ENCODE assay signal across 17 cellular contexts in genomic region chr19:2808129-2808941, GRCh38. TPM values are rescaled to one million over a fixed set of nuclear protein-coding genes. Genes with fewer than 3 reads are reported as not detected.
DNase-seq lines count a peak whose midpoint lies in the region; ATAC-seq, FAIRE-seq and TF ChIP-seq lines count a peak whose summit lies in the region.
"Had no signal": no experiment of that assay in that cellular context is flagged by ENCODE, and none has a peak within 500 bp of the region (broad histone marks: within the 10 kb centered on the region; RNA-seq: fewer than 3 reads in every experiment).

No MANE protein-coding gene starts in this region.

- no peak overlapping the region for H2AFZ ChIP-seq in GM12878 (ENCODE audit: control insufficient read depth, low read depth, low read length)
- no peak overlapping the region for H2AFZ ChIP-seq in neuronal stem cell (ENCODE audit: low read length)

- H3K27me3 Mint-ChIP-seq in activated CD8-positive, alpha-beta T cell treated with anti-CD3 and anti-CD28 coated beads, Interleukin-2, amount 10 ng/mL, durations not matched to agents 7 days and 5 days (ENCODE audit: low read depth) = no peaks in the 10 kb centered on the region
- no peaks in the 10 kb centered on the region for H3K27me3 Mint-ChIP-seq in activated CD8-positive, alpha-beta T cell treated with anti-CD3 and anti-CD28 coated beads for 36 hours
- H3K27me3 Mint-ChIP-seq: CD4-positive, alpha-beta memory T cell had no signal

- no peak for TF ChIP-seq EP300 in GM12878 (IDR thresholded peaks at IDR 0.05; ENCODE audit: borderline replicate concordance in 1 of 2, control insufficient read depth in 1 of 2, low read depth in 2 of 2, low read length in 2 of 2)

- H3K27me3 ChIP-seq in GM12878 (replicated peaks in 1 of 2; ENCODE audit: control insufficient read depth in 2 of 2, insufficient read depth in 2 of 2, low read length in 1 of 2) (no peaks in the 10 kb centered on the region), neuronal stem cell (ENCODE audit: control insufficient read depth in 3 of 3, insufficient read depth in 3 of 3, low read depth in 1 of 3, low read length in 3 of 3) (no peaks in the 10 kb centered on the region), small intestine (ENCODE audit: control insufficient read depth in 2 of 2, insufficient read depth in 2 of 2, low read length in 2 of 2) (no peaks in the 10 kb centered on the region)

- H4K91ac ChIP-seq in neuronal stem cell (ENCODE audit: low read depth, low read length, poor library complexity) = no peak overlapping the region

- H3K27ac Mint-ChIP-seq in activated CD8-positive, alpha-beta T cell treated with anti-CD3 and anti-CD28 coated beads, Interleukin-2, amount 10 ng/mL, durations not matched to agents 7 days and 5 days = peak overlapping the region; percentile 43
- H3K27ac Mint-ChIP-seq in activated CD8-positive, alpha-beta T cell treated with anti-CD3 and anti-CD28 coated beads for 36 hours = no peak overlapping the region

- H3K4me1 Mint-ChIP-seq in activated CD8-positive, alpha-beta T cell treated with anti-CD3 and anti-CD28 coated beads, Interleukin-2, amount 10 ng/mL, durations not matched to agents 7 days and 5 days (ENCODE audit: low read depth) = no peaks in the 10 kb centered on the region
- H3K4me1 Mint-ChIP-seq in activated CD8-positive, alpha-beta T cell treated with anti-CD3 and anti-CD28 coated beads for 36 hours (ENCODE audit: low read depth) = peaks cover 5% of the 10 kb centered on the region
- H3K4me1 Mint-ChIP-seq: CD4-positive, alpha-beta memory T cell had no signal

- FAIRE-seq in GM12891 (lab: Jason Lieb, UNC) (no peak), GM12878 (lab: Jason Lieb, UNC) (no peak), HTR-8/SVneo (lab: Jason Lieb, UNC) (no peak), small intestine (lab: Jason Lieb, UNC) (no peak)

- no peaks in the 10 kb centered on the region for H3K9me3 ChIP-seq in GM12878 (replicated peaks; ENCODE audit: control insufficient read depth, insufficient read depth, low read length)
- no peaks in the 10 kb centered on the region for H3K9me3 ChIP-seq in neuronal stem cell (replicated peaks in 1 of 2; ENCODE audit: control insufficient read depth in 2 of 2, insufficient read depth in 1 of 2, low read depth in 1 of 2, low read length in 2 of 2)
- no peaks in the 10 kb centered on the region for H3K9me3 ChIP-seq in small intestine (ENCODE audit: control insufficient read depth, low read depth)

- no peak overlapping the region for H3K4me3 Mint-ChIP-seq in activated CD8-positive, alpha-beta T cell treated with anti-CD3 and anti-CD28 coated beads, Interleukin-2, amount 10 ng/mL, durations not matched to agents 7 days and 5 days
- H3K4me3 Mint-ChIP-seq in activated CD8-positive, alpha-beta T cell treated with anti-CD3 and anti-CD28 coated beads for 36 hours = no peak overlapping the region
- H3K4me3 Mint-ChIP-seq: CD4-positive, alpha-beta memory T cell had no signal

- H2BK15ac ChIP-seq in neuronal stem cell (ENCODE audit: low read length) = no peak overlapping the region

- WGBS in GM12878 (ENCODE audit: insufficient coverage, insufficient replicate concordance, low lambda C conversion rate, missing lambda C conversion rate) = 98% methylated on average over 41 of the region's 41 CpGs
- WGBS in neuronal stem cell (ENCODE audit: extremely low coverage in 2 of 2, insufficient read length in 2 of 2, insufficient replicate concordance in 1 of 2), 2 donors = no CpG with 5 or more reads among the region's 41 CpGs
- WGBS in small intestine, 3 donors = 94 to 98% (median 97%) methylated on average over 34 to 41 of the region's 41 CpGs

- POLR2A ChIA-PET in activated CD8-positive, alpha-beta T cell treated with anti-CD3 and anti-CD28 coated beads, Interleukin-2, amount 10 ng/mL, durations not matched to agents 7 days and 5 days (lab: Charles Lee) = no interaction called here
- POLR2A ChIA-PET in activated CD8-positive, alpha-beta T cell treated with anti-CD3 and anti-CD28 coated beads for 36 hours (lab: Charles Lee) = no interaction called here
- POLR2A ChIA-PET in GM12878 (lab: Charles Lee) = no interaction called here

- H3K4me3 ChIP-seq in GM12878 (no peak overlapping the region), neuronal stem cell (ENCODE audit: low read length in 2 of 2) (no peak overlapping the region), small intestine (ENCODE audit: low read depth in 1 of 2, low read length in 2 of 2) (no peak overlapping the region)

- H3K4me1 ChIP-seq in GM12878 (ENCODE audit: control insufficient read depth, insufficient read depth, low read length) (no peaks in the 10 kb centered on the region), neuronal stem cell (ENCODE audit: control insufficient read depth in 2 of 2, insufficient read depth in 1 of 2, low read depth in 1 of 2, low read length in 2 of 2) (no peaks in the 10 kb centered on the region), small intestine (ENCODE audit: control insufficient read depth in 2 of 2, insufficient read depth in 1 of 2, low read depth in 1 of 2, low read length in 1 of 2) (peaks cover 2 to 5% of the 10 kb centered on the region in 2 donors)

- H4K20me1 ChIP-seq in GM12878 (ENCODE audit: control insufficient read depth, insufficient read depth) = no peaks in the 10 kb centered on the region

- no peak overlapping the region for H3K18ac ChIP-seq in neuronal stem cell (ENCODE audit: low read length)

- H2BK5ac ChIP-seq in neuronal stem cell (ENCODE audit: low read length) = peak overlapping the region; percentile 66

- no peak overlapping the region for H3K14ac ChIP-seq in neuronal stem cell (ENCODE audit: low read length)

- H2AK5ac ChIP-seq in neuronal stem cell (ENCODE audit: low read depth, low read length) = no peak overlapping the region

- DNase-seq in activated CD8-positive, alpha-beta T cell treated with anti-CD3 and anti-CD28 coated beads, Interleukin-2, amount 10 ng/mL, durations not matched to agents 7 days and 5 days = no peak
- no peak for DNase-seq in activated CD8-positive, alpha-beta T cell treated with anti-CD3 and anti-CD28 coated beads for 36 hours
- peak; percentile 25 for DNase-seq in GM12891 (ENCODE audit: insufficient read length, low spot score)
- no peak for DNase-seq in GM12878 (ENCODE audit: low read depth, low spot score)
- no peak for DNase-seq in neuronal stem cell (ENCODE audit: low spot score)
- DNase-seq in activated effector memory CD4-positive, alpha-beta T cell treated with anti-CD3 and anti-CD28 coated beads, Interleukin-2, amount 50 U/mL, for 16 hours = no peak
- DNase-seq in HTR-8/SVneo (ENCODE audit: insufficient read length, low spot score) = no peak
- no peak for DNase-seq in small intestine
- DNase-seq: 8988T; CD4-positive, alpha-beta memory T cell; COR-L47; DND-41; GDM1; KG1 had no signal

- no peak for TF ChIP-seq POLR2A in GM12891 (IDR thresholded peaks at IDR 0.05; ENCODE audit: low read depth, low read length)
- 0 out of 2 replicates have a peak, but pooled peaks have one; percentile 29 for TF ChIP-seq POLR2A in GM12878 (IDR thresholded peaks at IDR 0.05; ENCODE audit: low read depth, low read length)

- H3K9me3 Mint-ChIP-seq in activated CD8-positive, alpha-beta T cell treated with anti-CD3 and anti-CD28 coated beads, Interleukin-2, amount 10 ng/mL, durations not matched to agents 7 days and 5 days (ENCODE audit: insufficient read depth) = no peaks in the 10 kb centered on the region
- no peaks in the 10 kb centered on the region for H3K9me3 Mint-ChIP-seq in activated CD8-positive, alpha-beta T cell treated with anti-CD3 and anti-CD28 coated beads for 36 hours
- H3K9me3 Mint-ChIP-seq: CD4-positive, alpha-beta memory T cell had no signal

- intact Hi-C loops in activated CD8-positive, alpha-beta T cell treated with anti-CD3 and anti-CD28 coated beads for 36 hours (cut with micrococcal nuclease) = no loop called here
- intact Hi-C loops in GM12878 (cut with micrococcal nuclease; ENCODE audit: unreplicated experiment) = no loop called here

- H3K79me2 ChIP-seq in GM12878 (ENCODE audit: control insufficient read depth, insufficient read depth, low read length) = no peaks in the 10 kb centered on the region

- RAD21 ChIA-PET in GM12878 (lab: Charles Lee; ENCODE audit: unreplicated experiment) = no interaction called here

- H3K4ac ChIP-seq in neuronal stem cell (ENCODE audit: low read length) = no peak overlapping the region

- no peak overlapping the region for H2BK120ac ChIP-seq in neuronal stem cell (ENCODE audit: low read depth, low read length)

- TF ChIP-seq CTCF in activated CD8-positive, alpha-beta T cell treated with anti-CD3 and anti-CD28 coated beads for 36 hours (IDR thresholded peaks at IDR 0.05) = no peak
- no peak for TF ChIP-seq CTCF in GM12878 (IDR thresholded peaks at IDR 0.05 in 2 of 3, conservative IDR thresholded peaks at IDR 0.05 in 1 of 3; ENCODE audit: control insufficient read depth in 2 of 3, extremely low read depth in 1 of 3, insufficient read depth in 1 of 3, low read depth in 3 of 3, low read length in 3 of 3)

- H3K27ac ChIP-seq in GM12878 (ENCODE audit: control insufficient read depth, insufficient read depth) (no peak overlapping the region), neuronal stem cell (replicated peaks; ENCODE audit: low read length) (no peak overlapping the region), small intestine (ENCODE audit: low read depth in 1 of 2, low read length in 1 of 2) (no peak overlapping the region)
- H3K27ac ChIP-seq: C4-2B had no signal

- no peak overlapping the region for H4K8ac ChIP-seq in neuronal stem cell (ENCODE audit: low read depth, low read length)

- H3K4me2 ChIP-seq in GM12878 (ENCODE audit: control insufficient read depth, insufficient read depth) (no peak overlapping the region), neuronal stem cell (ENCODE audit: insufficient read depth, low read length, poor library complexity, severe bottlenecking) (no peak overlapping the region)

- peaks cover 4% of the 10 kb centered on the region for H3K79me1 ChIP-seq in neuronal stem cell (ENCODE audit: low read depth, low read length)

- CTCF ChIA-PET in activated CD8-positive, alpha-beta T cell treated with anti-CD3 and anti-CD28 coated beads, Interleukin-2, amount 10 ng/mL, durations not matched to agents 7 days and 5 days (lab: Charles Lee) = no interaction called here
- CTCF ChIA-PET in activated CD8-positive, alpha-beta T cell treated with anti-CD3 and anti-CD28 coated beads for 36 hours (lab: Charles Lee) = no interaction called here
- CTCF ChIA-PET in GM12878 (lab: Yijun Ruan, JAX) = no interaction called here

- TF ChIP-seq RAD21 in GM12878 (IDR thresholded peaks at IDR 0.05; ENCODE audit: insufficient read depth, low read depth, low read length) = no peak

- no peak overlapping the region for H2BK12ac ChIP-seq in neuronal stem cell (ENCODE audit: low read length)

- H3K36me3 ChIP-seq in GM12878 (ENCODE audit: control insufficient read depth in 2 of 2, insufficient read depth in 2 of 2, low read length in 1 of 2) (peaks cover 26 to 53% of the 10 kb centered on the region in 2 experiments), neuronal stem cell (replicated peaks in 1 of 2; ENCODE audit: control insufficient read depth in 2 of 2, insufficient read depth in 2 of 2, low read length in 2 of 2) (peaks cover 68 to 96% of the 10 kb centered on the region in 2 donors), small intestine (ENCODE audit: control insufficient read depth in 2 of 2, insufficient read depth in 2 of 2, low read length in 2 of 2) (peaks cover 0 to 12% of the 10 kb centered on the region in 2 donors)

- in situ Hi-C loops in GM12878 (cut with MboI) = no loop called here

- no peak for ATAC-seq in activated CD8-positive, alpha-beta T cell treated with anti-CD3 and anti-CD28 coated beads, Interleukin-2, amount 10 ng/mL, durations not matched to agents 7 days and 5 days
- no peak for ATAC-seq in activated CD8-positive, alpha-beta T cell treated with anti-CD3 and anti-CD28 coated beads for 36 hours
- ATAC-seq in GM12878 = no peak
- ATAC-seq: HCT116 had no signal

- SMC1A ChIA-PET in GM12878 (lab: Charles Lee; ENCODE audit: uncharacterized antibody, unreplicated experiment) = no interaction called here

- no peak overlapping the region for H3K23ac ChIP-seq in neuronal stem cell (ENCODE audit: low read depth, low read length, poor library complexity)

- no TSS peak for BruUV-seq in GM12878 (replicated peaks; lab: Mats Ljungman, UMichigan)

- peaks cover 22% of the 10 kb centered on the region for H3K36me3 Mint-ChIP-seq in activated CD8-positive, alpha-beta T cell treated with anti-CD3 and anti-CD28 coated beads, Interleukin-2, amount 10 ng/mL, durations not matched to agents 7 days and 5 days (ENCODE audit: low read depth)
- peaks cover 13% of the 10 kb centered on the region for H3K36me3 Mint-ChIP-seq in activated CD8-positive, alpha-beta T cell treated with anti-CD3 and anti-CD28 coated beads for 36 hours (ENCODE audit: low read depth)

- H3K9ac ChIP-seq in GM12878 (ENCODE audit: control insufficient read depth, insufficient read depth, low read length) (no peak overlapping the region), neuronal stem cell (ENCODE audit: low read depth, low read length, poor library complexity) (no peak overlapping the region)

RNA-seq across cellular contexts. Expression of gene ZNF554, which starts 11.3 kb away (rescaled TPM):
- 1 to 10 TPM; 2.1 to 2.5 TPM for total RNA-seq in activated CD8-positive, alpha-beta T cell treated with anti-CD3 and anti-CD28 coated beads, Interleukin-2, amount 10 ng/mL, durations not matched to agents 7 days and 5 days
- 1 to 10 TPM in 1 of 2 experiments, under 1 TPM in 1; 0.83 to 1.5 TPM for total RNA-seq in activated CD8-positive, alpha-beta T cell treated with anti-CD3 and anti-CD28 coated beads for 36 hours
- polyA plus RNA-seq in GM12891 (2012; ENCODE audit: low read depth, missing spikeins) = 0.85 TPM
- 7.0 and 7.1 TPM in 2 replicates for total RNA-seq in GM12878 (2013; cell fraction: nucleolus; rRNA removed)
- total RNA-seq in GM12878 (2014; rRNA removed) = 1.7 and 2.1 TPM in 2 replicates
- 1.5 and 1.8 TPM in 2 replicates for total RNA-seq in GM12878 (2014; rRNA removed; fragmentation: Illumina TruSeq; extraction: Trizol)
- total RNA-seq in GM12878 (2021) = 1.7 TPM in 2 replicates
- 0.98 TPM for polyA plus RNA-seq in GM12878 (2011; ENCODE audit: low read depth)
- 1.3 and 1.7 TPM in 2 replicates for polyA plus RNA-seq in GM12878 (2011; rRNA removed)
- 1.1 and 1.2 TPM in 2 replicates for polyA plus RNA-seq in GM12878 (2011; cell fraction: cytosol; rRNA removed)
- 1.1 TPM in 2 replicates for polyA plus RNA-seq in GM12878 (2011; cell fraction: nucleus; rRNA removed)
- 1.1 and 1.4 TPM in 2 replicates for polyA plus RNA-seq in GM12878 (2012)
- 1.2 and 1.4 TPM in 2 replicates for polyA plus RNA-seq in GM12878 (2014; fragmentation: Illumina TruSeq; extraction: Trizol)
- polyA plus RNA-seq in GM12878 (2014; fragmentation: Nextera tagmentation; extraction: Ambion mirVana) = under 1 TPM; 0.19 to 0.38 TPM
- polyA plus RNA-seq in GM12878 (2014; rRNA removed) = 0.96 and 1.3 TPM in 2 replicates
- 1 to 10 TPM; 1.2 to 1.4 TPM for polyA plus RNA-seq in GM12878 (2016; fragmentation: Nextera tagmentation; extraction: Ambion mirVana)
- 1.3 and 1.6 TPM in 2 replicates for polyA minus RNA-seq in GM12878 (2011; rRNA and poly(A)+ RNA removed)
- 0.94 and 1.6 TPM in 2 replicates for polyA minus RNA-seq in GM12878 (2011; cell fraction: cytosol; rRNA and poly(A)+ RNA removed)
- polyA minus RNA-seq in GM12878 (2011; cell fraction: nucleus; rRNA and poly(A)+ RNA removed) = 0.48 and 0.77 TPM in 2 replicates
- 4.6 TPM for polyA plus RNA-seq in neuronal stem cell (2013, experiment 1 of 2)
- polyA plus RNA-seq in neuronal stem cell (2013, experiment 2 of 2) = 4.5 TPM
- 1 to 10 TPM; 2.0 to 6.7 (median 3.2) TPM for polyA plus RNA-seq in small intestine

RNA-seq across cellular contexts. Expression of gene THOP1, which starts 23.0 kb away (rescaled TPM):
- 100 to 1,000 TPM; 106 to 121 TPM for total RNA-seq in activated CD8-positive, alpha-beta T cell treated with anti-CD3 and anti-CD28 coated beads, Interleukin-2, amount 10 ng/mL, durations not matched to agents 7 days and 5 days
- total RNA-seq in activated CD8-positive, alpha-beta T cell treated with anti-CD3 and anti-CD28 coated beads for 36 hours = 100 to 1,000 TPM; 157 to 158 TPM
- 146 TPM for polyA plus RNA-seq in GM12891 (2012; ENCODE audit: low read depth, missing spikeins)
- total RNA-seq in GM12878 (2013; cell fraction: nucleolus; rRNA removed) = 230 and 309 TPM in 2 replicates
- total RNA-seq in GM12878 (2014; rRNA removed) (260 and 270 TPM in 2 replicates), GM12878 (2014; rRNA removed; fragmentation: Illumina TruSeq; extraction: Trizol) (75.9 and 77.5 TPM in 2 replicates), GM12878 (2021) (217 and 220 TPM in 2 replicates)
- 25.4 TPM for polyA plus RNA-seq in GM12878 (2011; ENCODE audit: low read depth)
- polyA plus RNA-seq in GM12878 (2011; rRNA removed) (72.8 and 137 TPM in 2 replicates), GM12878 (2014; fragmentation: Illumina TruSeq; extraction: Trizol) (36.0 and 76.8 TPM in 2 replicates), GM12878 (2014; fragmentation: Nextera tagmentation; extraction: Ambion mirVana) (1 to 10 TPM; 1.9 to 3.8 TPM), GM12878 (2014; rRNA removed) (200 and 240 TPM in 2 replicates), GM12878 (2016; fragmentation: Nextera tagmentation; extraction: Ambion mirVana) (100 to 1,000 TPM; 220 to 241 TPM), small intestine (10 to 100 TPM; 77.5 to 86.3 (median 78.6) TPM)
- 144 and 196 TPM in 2 replicates for polyA plus RNA-seq in GM12878 (2011; cell fraction: cytosol; rRNA removed)
- 439 and 527 TPM in 2 replicates for polyA plus RNA-seq in GM12878 (2011; cell fraction: nucleus; rRNA removed)
- polyA plus RNA-seq in GM12878 (2012) = 116 and 134 TPM in 2 replicates
- polyA minus RNA-seq in GM12878 (2011; rRNA and poly(A)+ RNA removed) = 97.9 and 180 TPM in 2 replicates
- polyA minus RNA-seq in GM12878 (2011; cell fraction: cytosol; rRNA and poly(A)+ RNA removed) = 59.6 and 71.5 TPM in 2 replicates
- 43.6 and 46.6 TPM in 2 replicates for polyA minus RNA-seq in GM12878 (2011; cell fraction: nucleus; rRNA and poly(A)+ RNA removed)
- 82.0 TPM for polyA plus RNA-seq in neuronal stem cell (2013, experiment 1 of 2)
- polyA plus RNA-seq in neuronal stem cell (2013, experiment 2 of 2) = 74.8 TPM

RNA-seq across cellular contexts. Expression of gene SGTA, which starts 25.3 kb away (rescaled TPM):
- total RNA-seq in activated CD8-positive, alpha-beta T cell treated with anti-CD3 and anti-CD28 coated beads, Interleukin-2, amount 10 ng/mL, durations not matched to agents 7 days and 5 days = 10 to 100 TPM; 51.0 to 51.1 TPM
- total RNA-seq in activated CD8-positive, alpha-beta T cell treated with anti-CD3 and anti-CD28 coated beads for 36 hours = 10 to 100 TPM; 53.4 to 60.8 TPM
- polyA plus RNA-seq in GM12891 (2012; ENCODE audit: low read depth, missing spikeins) = 46.3 TPM
- 27.0 and 30.4 TPM in 2 replicates for total RNA-seq in GM12878 (2013; cell fraction: nucleolus; rRNA removed)
- total RNA-seq in GM12878 (2014; rRNA removed) = 51.2 and 59.2 TPM in 2 replicates
- 22.9 and 26.2 TPM in 2 replicates for total RNA-seq in GM12878 (2014; rRNA removed; fragmentation: Illumina TruSeq; extraction: Trizol)
- total RNA-seq in GM12878 (2021) = 69.2 and 76.3 TPM in 2 replicates
- polyA plus RNA-seq in GM12878 (2011; ENCODE audit: low read depth) = 22.0 TPM
- 19.9 and 32.9 TPM in 2 replicates for polyA plus RNA-seq in GM12878 (2011; rRNA removed)
- polyA plus RNA-seq in GM12878 (2011; cell fraction: cytosol; rRNA removed) = 70.3 and 75.7 TPM in 2 replicates
- polyA plus RNA-seq in GM12878 (2011; cell fraction: nucleus; rRNA removed) = 59.1 and 86.4 TPM in 2 replicates
- 46.1 and 46.5 TPM in 2 replicates for polyA plus RNA-seq in GM12878 (2012)
- 13.2 and 37.1 TPM in 2 replicates for polyA plus RNA-seq in GM12878 (2014; fragmentation: Illumina TruSeq; extraction: Trizol)
- polyA plus RNA-seq in GM12878 (2014; fragmentation: Nextera tagmentation; extraction: Ambion mirVana) = 1 to 10 TPM; 2.0 to 3.1 TPM
- 64.2 and 78.7 TPM in 2 replicates for polyA plus RNA-seq in GM12878 (2014; rRNA removed)
- polyA plus RNA-seq in GM12878 (2016; fragmentation: Nextera tagmentation; extraction: Ambion mirVana) = 100 to 1,000 TPM; 102 TPM
- 12.0 and 30.2 TPM in 2 replicates for polyA minus RNA-seq in GM12878 (2011; rRNA and poly(A)+ RNA removed)
- polyA minus RNA-seq in GM12878 (2011; cell fraction: cytosol; rRNA and poly(A)+ RNA removed) = 15.9 and 16.7 TPM in 2 replicates
- polyA minus RNA-seq in GM12878 (2011; cell fraction: nucleus; rRNA and poly(A)+ RNA removed) = 9.7 and 20.9 TPM in 2 replicates
- 73.5 TPM for polyA plus RNA-seq in neuronal stem cell (2013, experiment 1 of 2)
- 71.9 TPM for polyA plus RNA-seq in neuronal stem cell (2013, experiment 2 of 2)
- 10 to 100 TPM; 62.6 to 79.5 (median 76.7) TPM for polyA plus RNA-seq in small intestine

RNA-seq across cellular contexts. Expression of gene ZNF555, which starts 32.9 kb away (rescaled TPM):
- total RNA-seq in activated CD8-positive, alpha-beta T cell treated with anti-CD3 and anti-CD28 coated beads, Interleukin-2, amount 10 ng/mL, durations not matched to agents 7 days and 5 days = 1 to 10 TPM; 1.9 to 2.6 TPM
- total RNA-seq in activated CD8-positive, alpha-beta T cell treated with anti-CD3 and anti-CD28 coated beads for 36 hours = 1 to 10 TPM; 1.5 to 2.1 TPM
- polyA plus RNA-seq in GM12891 (2012; ENCODE audit: low read depth, missing spikeins) = 0.63 TPM
- total RNA-seq in GM12878 (2013; cell fraction: nucleolus; rRNA removed) = 5.0 and 5.1 TPM in 2 replicates
- total RNA-seq in GM12878 (2014; rRNA removed) (0.62 and 0.71 TPM in 2 replicates), GM12878 (2014; rRNA removed; fragmentation: Illumina TruSeq; extraction: Trizol) (1.6 and 1.7 TPM in 2 replicates), GM12878 (2021) (0.90 and 1.2 TPM in 2 replicates)
- 1.2 TPM for polyA plus RNA-seq in GM12878 (2011; ENCODE audit: low read depth)
- polyA plus RNA-seq in GM12878 (2011; rRNA removed) (1.9 and 2.8 TPM in 2 replicates), GM12878 (2014; fragmentation: Illumina TruSeq; extraction: Trizol) (1.3 and 1.5 TPM in 2 replicates), GM12878 (2014; fragmentation: Nextera tagmentation; extraction: Ambion mirVana) (1 to 10 TPM in 1 of 2 experiments, under 1 TPM in 1; 0.68 to 1.7 TPM), GM12878 (2014; rRNA removed) (0.58 and 1.0 TPM in 2 replicates), GM12878 (2016; fragmentation: Nextera tagmentation; extraction: Ambion mirVana) (1 to 10 TPM; 1.2 to 1.4 TPM), small intestine (1 to 10 TPM; 1.5 to 2.2 (median 1.6) TPM)
- polyA plus RNA-seq in GM12878 (2011; cell fraction: cytosol; rRNA removed) = 0.70 and 0.82 TPM in 2 replicates
- polyA plus RNA-seq in GM12878 (2011; cell fraction: nucleus; rRNA removed) = 1.1 and 1.2 TPM in 2 replicates
- 1.7 and 2.3 TPM in 2 replicates for polyA plus RNA-seq in GM12878 (2012)
- polyA minus RNA-seq in GM12878 (2011; rRNA and poly(A)+ RNA removed) = 1.8 and 2.6 TPM in 2 replicates
- 0.80 and 0.83 TPM in 2 replicates for polyA minus RNA-seq in GM12878 (2011; cell fraction: cytosol; rRNA and poly(A)+ RNA removed)
- 0.60 and 0.86 TPM in 2 replicates for polyA minus RNA-seq in GM12878 (2011; cell fraction: nucleus; rRNA and poly(A)+ RNA removed)
- polyA plus RNA-seq in neuronal stem cell (2013, experiment 1 of 2) = 4.9 TPM
- polyA plus RNA-seq in neuronal stem cell (2013, experiment 2 of 2) = 4.8 TPM

RNA-seq across cellular contexts. Expression of gene ZNF556, which starts 58.8 kb away (rescaled TPM):
- not detected for total RNA-seq in activated CD8-positive, alpha-beta T cell treated with anti-CD3 and anti-CD28 coated beads, Interleukin-2, amount 10 ng/mL, durations not matched to agents 7 days and 5 days
- not detected for total RNA-seq in activated CD8-positive, alpha-beta T cell treated with anti-CD3 and anti-CD28 coated beads for 36 hours
- polyA plus RNA-seq in GM12891 (2012; ENCODE audit: low read depth, missing spikeins) = not detected
- total RNA-seq in GM12878 (2013; cell fraction: nucleolus; rRNA removed) = not detected in 2 replicates
- total RNA-seq in GM12878 (2014; rRNA removed) (not detected in 2 replicates), GM12878 (2014; rRNA removed; fragmentation: Illumina TruSeq; extraction: Trizol) (not detected in 2 replicates), GM12878 (2021) (not detected in 2 replicates)
- not detected for polyA plus RNA-seq in GM12878 (2011; ENCODE audit: low read depth)
- polyA plus RNA-seq in GM12878 (2011; rRNA removed) (not detected in 2 replicates), GM12878 (2014; fragmentation: Illumina TruSeq; extraction: Trizol) (0.25 TPM in 1 of 2 replicates, not detected in the other), GM12878 (2014; fragmentation: Nextera tagmentation; extraction: Ambion mirVana) (not detected), GM12878 (2014; rRNA removed) (not detected in 2 replicates), GM12878 (2016; fragmentation: Nextera tagmentation; extraction: Ambion mirVana) (not detected), small intestine (under 1 TPM in 1 of 3 donors, not detected in 2; 0.03 TPM)
- not detected in 2 replicates for polyA plus RNA-seq in GM12878 (2011; cell fraction: cytosol; rRNA removed)
- not detected in 2 replicates for polyA plus RNA-seq in GM12878 (2011; cell fraction: nucleus; rRNA removed)
- not detected in 2 replicates for polyA plus RNA-seq in GM12878 (2012)
- not detected in 2 replicates for polyA minus RNA-seq in GM12878 (2011; rRNA and poly(A)+ RNA removed)
- not detected in 2 replicates for polyA minus RNA-seq in GM12878 (2011; cell fraction: cytosol; rRNA and poly(A)+ RNA removed)
- not detected in 2 replicates for polyA minus RNA-seq in GM12878 (2011; cell fraction: nucleus; rRNA and poly(A)+ RNA removed)
- 0.07 TPM for polyA plus RNA-seq in neuronal stem cell (2013, experiment 1 of 2)
- polyA plus RNA-seq in neuronal stem cell (2013, experiment 2 of 2) = 0.07 TPM
- total RNA-seq: CD4-positive, alpha-beta memory T cell; H4 had no signal
- polyA plus RNA-seq: CD4-positive, alpha-beta memory T cell had no signal
